11 cellular contexts compared by ENCODE assay signal in the genomic region with DNA sequence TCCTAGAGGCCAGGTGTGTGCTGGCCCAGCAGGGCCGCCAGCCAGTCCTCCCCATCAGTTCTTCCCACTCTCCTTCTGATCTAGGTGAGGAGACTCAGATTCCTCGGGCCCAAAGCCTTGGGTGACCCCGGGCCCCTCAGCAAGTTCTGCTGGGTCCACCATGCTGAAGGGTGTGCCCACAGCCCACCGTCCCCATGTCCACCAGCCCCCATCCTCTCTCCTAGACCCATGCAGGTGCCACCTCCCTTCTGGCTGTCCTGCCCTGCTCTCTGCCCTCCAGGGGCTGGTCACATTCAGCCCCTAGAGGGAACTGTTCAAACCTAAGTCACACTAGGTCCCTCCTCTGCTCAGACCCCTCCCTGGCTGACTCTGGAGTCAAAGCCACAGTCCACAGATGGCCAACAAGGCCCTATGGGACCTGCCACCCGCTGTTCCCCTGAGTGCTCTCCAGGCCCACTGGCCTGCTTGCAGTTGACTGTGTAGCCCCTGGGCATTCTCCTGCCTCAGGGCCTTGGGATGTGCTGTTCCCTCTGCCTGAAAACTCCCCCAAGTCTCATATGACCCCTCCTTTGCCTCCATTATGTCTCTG. TPM values are rescaled to one million over a fixed set of nuclear protein-coding genes. Genes with fewer than 3 reads are reported as not detected.
DNase-seq lines count a peak whose midpoint lies in the region; ATAC-seq and TF ChIP-seq lines count a peak whose summit lies in the region.
"Had no signal": no experiment of that assay in that cellular context is flagged by ENCODE, and none has a peak within 500 bp of the region (broad histone marks: within the 10 kb centered on the region; RNA-seq: fewer than 3 reads in every experiment).

No MANE protein-coding gene starts in this region.

- peak; percentile 3 for DNase-seq in activated CD4-positive, alpha-beta T cell treated with anti-CD3 and anti-CD28 coated beads, Interleukin-2, amount 10 ng/mL, durations not matched to agents 7 days and 5 days
- DNase-seq in activated CD4-positive, alpha-beta T cell treated with anti-CD3 and anti-CD28 coated beads for 4 hours, result no peak
- no peak for DNase-seq in HCT116 (ENCODE audit: low read depth, low spot score)
- no peak for DNase-seq in activated B cell treated with CpG ODN at 0.5 μM for 24 hours
- DNase-seq in stimulated activated CD4-positive, alpha-beta T cell treated with anti-CD3 and anti-CD28 coated beads, Interleukin-12 subunit alpha, Interleukin-12 subunit beta, amount 100 ng/mL, for 4 hours, result no peak
- DNase-seq in SW 1271 (lab: John Stamatoyannopoulos, UW), result no peak
- no peak for DNase-seq in effector CD8-positive, alpha-beta T cell (lab: John Stamatoyannopoulos, UW)

- no peak overlapping the region for H3K27ac ChIP-seq in HCT116 (ENCODE audit: low read depth, low read length)
- H3K27ac ChIP-seq in neutrophil, result peak overlapping the region; percentile 75
- H3K27ac ChIP-seq: ascending aorta, esophagus muscularis mucosa had no signal

- CTCF ChIA-PET in activated CD4-positive, alpha-beta T cell treated with anti-CD3 and anti-CD28 coated beads, Interleukin-2, amount 10 ng/mL, durations not matched to agents 7 days and 5 days (lab: Charles Lee), result interaction anchor here (0.6 to 10.9 kb wide), 5 partner anchors 8 to 497 kb away, joined by 3 to 91 read pairs (median 4); a partner anchor contains a TSS
- CTCF ChIA-PET in HCT116 (lab: Charles Lee), result interaction anchor here (1.6 kb wide), 1 partner anchor 10 kb away, joined by 5 read pairs; no protein-coding TSS in a partner anchor
- CTCF ChIA-PET in activated B cell treated with CpG ODN at 0.5 μM for 24 hours (lab: Charles Lee), result interaction anchor here (0.8 to 6.4 kb wide), 11 partner anchors 10 to 159 kb away, joined by 3 to 32 read pairs (median 3); a partner anchor contains a TSS

- RAD21 ChIA-PET in HCT116 (lab: Charles Lee; ENCODE audit: low non-redundant PET in 1 of 2, low total read pairs in 2 of 2, uncharacterized antibody in 2 of 2, unreplicated experiment in 2 of 2), result interaction anchor here in 1 of 2 experiments (0.9 kb wide), 1 partner anchor 220 kb away, joined by 3 read pairs; no protein-coding TSS in a partner anchor

- TF ChIP-seq RAD21 in HCT116 (IDR thresholded peaks at IDR 0.05; ENCODE audit: low read depth), result no peak

- no peaks in the 10 kb centered on the region for H3K9me3 ChIP-seq in HCT116 (ENCODE audit: control insufficient read depth in 1 of 2, insufficient read depth in 1 of 2, low read depth in 1 of 2, low read length in 2 of 2)
- H3K9me3 ChIP-seq in neutrophil, result no peaks in the 10 kb centered on the region
- H3K9me3 ChIP-seq: ascending aorta, esophagus muscularis mucosa had no signal

- H3K4me1 ChIP-seq in HCT116 (ENCODE audit: control insufficient read depth in 1 of 2, insufficient read depth in 2 of 2, low read length in 2 of 2) (no peaks in the 10 kb centered on the region), neutrophil (ENCODE audit: control insufficient read depth in 1 of 2, insufficient read depth in 1 of 2, low read depth in 1 of 2, low read length in 1 of 2) (peaks cover 21 to 30% of the 10 kb centered on the region in 2 experiments)
- H3K4me1 ChIP-seq: ascending aorta had no signal

- peak; percentile 33; the same call in 1 of the 2 replicates for ATAC-seq in HCT116
- ATAC-seq in activated B cell treated with CpG ODN at 0.5 μM for 24 hours (ENCODE audit: low read depth), result peak; percentile 14

- POLR2A ChIA-PET in activated CD4-positive, alpha-beta T cell treated with anti-CD3 and anti-CD28 coated beads, Interleukin-2, amount 10 ng/mL, durations not matched to agents 7 days and 5 days (lab: Charles Lee), result no interaction called here
- POLR2A ChIA-PET in HCT116 (lab: Charles Lee), result interaction anchor here (0.9 kb wide), 1 partner anchor 11 kb away, joined by 4 read pairs; no protein-coding TSS in a partner anchor
- POLR2A ChIA-PET in activated B cell treated with CpG ODN at 0.5 μM for 24 hours (lab: Charles Lee), result interaction anchor here (0.6 to 5.9 kb wide), 16 partner anchors 8 to 1886 kb away, joined by 3 to 147 read pairs (median 6); a partner anchor contains a TSS

- peaks cover 61% of the 10 kb centered on the region for H3K4me1 Mint-ChIP-seq in activated CD4-positive, alpha-beta T cell treated with anti-CD3 and anti-CD28 coated beads, Interleukin-2, amount 10 ng/mL, durations not matched to agents 7 days and 5 days
- H3K4me1 Mint-ChIP-seq in activated B cell treated with CpG ODN at 0.5 μM for 24 hours, result peaks cover 74% of the 10 kb centered on the region

- no peak for TF ChIP-seq POLR2A in HCT116 (IDR thresholded peaks at IDR 0.05; ENCODE audit: borderline replicate concordance, extremely low read depth, insufficient read depth, insufficient read length)

- H3K36me3 ChIP-seq in HCT116 (ENCODE audit: control insufficient read depth in 1 of 2, insufficient read depth in 2 of 2, low read length in 2 of 2), result peaks cover 17% of the 10 kb centered on the region in 2 experiments; a peak in 3 of 4 replicates
- H3K36me3 ChIP-seq in neutrophil, result peaks cover 76% of the 10 kb centered on the region

- H3K9me2 ChIP-seq in HCT116 (ENCODE audit: insufficient read depth), result no peaks in the 10 kb centered on the region

- no peaks in the 10 kb centered on the region for H4K20me1 ChIP-seq in HCT116 (ENCODE audit: insufficient read depth)

- intact Hi-C loops in HCT116 (cut with micrococcal nuclease) (no loop called here), activated B cell treated with CpG ODN at 0.5 μM for 24 hours (cut with micrococcal nuclease) (loop anchor here (5.0 kb wide), 1 partner anchor 221 kb away; a partner anchor contains a TSS)

- peak overlapping the region; percentile 79 for H3K27ac Mint-ChIP-seq in activated CD4-positive, alpha-beta T cell treated with anti-CD3 and anti-CD28 coated beads, Interleukin-2, amount 10 ng/mL, durations not matched to agents 7 days and 5 days
- peak overlapping the region; percentile 97 for H3K27ac Mint-ChIP-seq in activated B cell treated with CpG ODN at 0.5 μM for 24 hours

- H3K27me3 ChIP-seq in HCT116 (ENCODE audit: insufficient read depth, low read length) (no peaks in the 10 kb centered on the region), neutrophil (no peaks in the 10 kb centered on the region)
- H3K27me3 ChIP-seq: ascending aorta, esophagus muscularis mucosa had no signal

- no peak overlapping the region for H3K4me2 ChIP-seq in HCT116 (ENCODE audit: low read length)

- no peak overlapping the region for H3K4me3 ChIP-seq in HCT116 (replicated peaks in 1 of 2; ENCODE audit: low read depth in 1 of 2, low read length in 2 of 2)
- peak overlapping the region in 1 of 2 experiments; percentile 21 for H3K4me3 ChIP-seq in neutrophil (ENCODE audit: low read depth in 1 of 2, low read length in 1 of 2)
- H3K4me3 ChIP-seq: ascending aorta, esophagus muscularis mucosa had no signal

- TF ChIP-seq CTCF in HCT116 (IDR thresholded peaks at IDR 0.05 in 2 of 3, conservative IDR thresholded peaks at IDR 0.05 in 1 of 3; ENCODE audit: borderline replicate concordance in 1 of 3, insufficient read depth in 1 of 3, low read depth in 2 of 3, low read length in 2 of 3) (no peak), activated B cell treated with CpG ODN at 0.5 μM for 24 hours (IDR thresholded peaks at IDR 0.05) (no peak), neutrophil (IDR thresholded peaks at IDR 0.05) (no peak)

- no peaks in the 10 kb centered on the region for H3K79me2 ChIP-seq in HCT116 (ENCODE audit: insufficient read depth, low read length)

- H2AFZ ChIP-seq in HCT116 (ENCODE audit: low read depth, low read length, poor library complexity, severe bottlenecking), result no peak overlapping the region

- BruUV-seq in HCT116 (replicated peaks; lab: Mats Ljungman, UMichigan), result no TSS peak

- H3K27me3 Mint-ChIP-seq in activated CD4-positive, alpha-beta T cell treated with anti-CD3 and anti-CD28 coated beads, Interleukin-2, amount 10 ng/mL, durations not matched to agents 7 days and 5 days, result no peaks in the 10 kb centered on the region
- H3K27me3 Mint-ChIP-seq in activated B cell treated with CpG ODN at 0.5 μM for 24 hours, result no peaks in the 10 kb centered on the region

- H3K9me3 Mint-ChIP-seq in activated CD4-positive, alpha-beta T cell treated with anti-CD3 and anti-CD28 coated beads, Interleukin-2, amount 10 ng/mL, durations not matched to agents 7 days and 5 days, result no peaks in the 10 kb centered on the region
- no peaks in the 10 kb centered on the region for H3K9me3 Mint-ChIP-seq in activated B cell treated with CpG ODN at 0.5 μM for 24 hours

- peaks cover 32% of the 10 kb centered on the region for H3K36me3 Mint-ChIP-seq in activated CD4-positive, alpha-beta T cell treated with anti-CD3 and anti-CD28 coated beads, Interleukin-2, amount 10 ng/mL, durations not matched to agents 7 days and 5 days (ENCODE audit: low read depth)
- H3K36me3 Mint-ChIP-seq in activated B cell treated with CpG ODN at 0.5 μM for 24 hours (ENCODE audit: low read depth), result peaks cover 68% of the 10 kb centered on the region

- no peak overlapping the region for H3K4me3 Mint-ChIP-seq in activated CD4-positive, alpha-beta T cell treated with anti-CD3 and anti-CD28 coated beads, Interleukin-2, amount 10 ng/mL, durations not matched to agents 7 days and 5 days
- H3K4me3 Mint-ChIP-seq in activated B cell treated with CpG ODN at 0.5 μM for 24 hours, result peak overlapping the region; percentile 90

- H3K9ac ChIP-seq in HCT116 (ENCODE audit: low read length), result no peak overlapping the region

RNA-seq across cellular contexts. Expression of a gene that starts 0.9 kb away (rescaled TPM):
- total RNA-seq in activated CD4-positive, alpha-beta T cell treated with anti-CD3 and anti-CD28 coated beads, Interleukin-2, amount 10 ng/mL, durations not matched to agents 7 days and 5 days, result under 1 TPM; 0.55 to 0.65 TPM
- total RNA-seq in HCT116 (2021; ENCODE audit: unreplicated experiment) (0.15 TPM), activated B cell treated with CpG ODN at 0.5 μM for 24 hours (10.4 and 11.4 TPM in 2 replicates)
- polyA plus RNA-seq in HCT116 (2012), result 0.14 and 0.16 TPM in 2 replicates
- total RNA-seq: ascending aorta, kidney epithelial cell had no signal

RNA-seq across cellular contexts. Expression of a gene that starts 12.6 kb away (rescaled TPM):
- 100 to 1,000 TPM; 117 to 119 TPM for total RNA-seq in activated CD4-positive, alpha-beta T cell treated with anti-CD3 and anti-CD28 coated beads, Interleukin-2, amount 10 ng/mL, durations not matched to agents 7 days and 5 days
- total RNA-seq in HCT116 (2021; ENCODE audit: unreplicated experiment) (100 TPM), activated B cell treated with CpG ODN at 0.5 μM for 24 hours (74.1 and 76.7 TPM in 2 replicates)
- 139 and 142 TPM in 2 replicates for polyA plus RNA-seq in HCT116 (2012)

RNA-seq across cellular contexts. Expression of a gene that starts 19.2 kb away (rescaled TPM):
- total RNA-seq in activated CD4-positive, alpha-beta T cell treated with anti-CD3 and anti-CD28 coated beads, Interleukin-2, amount 10 ng/mL, durations not matched to agents 7 days and 5 days, result 10 to 100 TPM; 82.2 to 92.7 TPM
- total RNA-seq in HCT116 (2021; ENCODE audit: unreplicated experiment) (16.6 TPM), activated B cell treated with CpG ODN at 0.5 μM for 24 hours (44.4 and 44.6 TPM in 2 replicates)
- 18.3 and 18.8 TPM in 2 replicates for polyA plus RNA-seq in HCT116 (2012)

RNA-seq across cellular contexts. Expression of a gene that starts 28.4 kb away (rescaled TPM):
- 10 to 100 TPM; 47.5 to 58.4 TPM for total RNA-seq in activated CD4-positive, alpha-beta T cell treated with anti-CD3 and anti-CD28 coated beads, Interleukin-2, amount 10 ng/mL, durations not matched to agents 7 days and 5 days
- total RNA-seq in HCT116 (2021; ENCODE audit: unreplicated experiment) (74.0 TPM), activated B cell treated with CpG ODN at 0.5 μM for 24 hours (25.9 and 27.6 TPM in 2 replicates)
- polyA plus RNA-seq in HCT116 (2012), result 97.3 and 97.6 TPM in 2 replicates

RNA-seq across cellular contexts. Expression of a gene that starts 52.1 kb away (rescaled TPM):
- total RNA-seq in activated CD4-positive, alpha-beta T cell treated with anti-CD3 and anti-CD28 coated beads, Interleukin-2, amount 10 ng/mL, durations not matched to agents 7 days and 5 days, result 100 to 1,000 TPM; 140 to 143 TPM
- total RNA-seq in HCT116 (2021; ENCODE audit: unreplicated experiment) (89.7 TPM), activated B cell treated with CpG ODN at 0.5 μM for 24 hours (84.1 and 86.4 TPM in 2 replicates)
- 50.1 and 56.1 TPM in 2 replicates for polyA plus RNA-seq in HCT116 (2012)
